In the genomic region with DNA sequence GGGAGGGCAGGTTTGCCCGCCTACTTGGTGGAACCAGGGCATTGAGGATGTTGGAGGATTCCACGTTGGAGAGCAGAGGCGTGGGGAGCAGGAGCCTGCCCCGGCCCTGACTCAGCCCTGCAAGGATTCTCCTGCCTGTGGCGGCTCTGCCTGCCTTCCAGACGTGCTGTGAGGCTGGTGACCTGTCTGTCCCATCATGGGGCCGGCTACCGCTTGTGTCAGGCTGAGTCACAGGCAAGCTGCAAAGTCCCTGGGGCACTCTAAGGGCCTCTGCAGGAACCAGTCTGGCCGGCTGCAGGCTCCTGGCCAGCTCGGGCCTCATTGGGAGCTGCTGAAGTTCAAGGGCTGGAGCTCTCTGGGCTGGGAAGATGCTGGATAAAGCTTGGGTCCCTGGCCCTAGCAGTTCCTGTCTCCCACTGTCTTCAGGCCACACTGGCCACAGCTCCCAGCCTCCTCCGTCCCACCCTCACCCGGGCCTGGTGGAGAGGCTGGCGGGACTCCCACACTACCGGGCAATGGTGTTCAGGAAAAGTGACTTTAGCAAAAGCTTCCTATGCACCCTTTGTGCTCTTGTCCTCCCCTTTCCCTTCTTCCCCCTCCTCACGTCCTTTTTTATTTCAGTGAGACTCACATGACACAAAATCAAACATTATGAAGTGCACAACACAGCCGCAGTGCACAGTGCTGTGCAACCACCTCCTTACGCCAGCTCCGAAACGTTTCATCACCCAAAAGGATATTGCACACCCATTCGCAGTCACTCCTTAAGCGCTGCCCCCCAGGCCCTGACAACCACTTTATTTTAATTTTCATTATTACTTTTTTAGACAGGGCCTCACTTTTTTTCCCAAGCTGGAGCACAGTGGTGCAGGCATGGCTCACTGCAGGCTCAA, we compare ENCODE assay signal across 13 cellular contexts. TPM values are rescaled to one million over a fixed set of nuclear protein-coding genes. Genes with fewer than 3 reads are reported as not detected.
A peak's percentile ranks its signal among the peaks of the same experiment; 100 is the strongest.
DNase-seq lines count a peak whose midpoint lies in the region; TF ChIP-seq lines count a peak whose summit lies in the region.
"Had no signal": no experiment of that assay in that cellular context is flagged by ENCODE, and none has a peak within 500 bp of the region (broad histone marks: within the 10 kb centered on the region; RNA-seq: fewer than 3 reads in every experiment).

No MANE protein-coding gene starts in this region.

- CTCF ChIA-PET in HEK293T (lab: Yijun Ruan, JAX) (no interaction called here), A673 (lab: Charles Lee) (no interaction called here)

- TF ChIP-seq CTCF in AG09309 (IDR thresholded peaks at IDR 0.05; ENCODE audit: control insufficient read depth, insufficient read depth, low read depth, low read length, missing control alignments) (no peak), VCaP (conservative IDR thresholded peaks at IDR 0.05) (no peak), A673 (conservative IDR thresholded peaks at IDR 0.05; ENCODE audit: low read depth, low read length) (no peak)

- no peaks in the 10 kb centered on the region for H3K36me3 ChIP-seq in A673 (ENCODE audit: insufficient read depth, low read length, poor library complexity, severe bottlenecking)

- H3K4me3 ChIP-seq in AG09309 (ENCODE audit: control insufficient read depth, low read depth, low read length) (no peak overlapping the region), A673 (ENCODE audit: low read depth, low read length, poor library complexity, severe bottlenecking) (no peak overlapping the region)

- POLR2A ChIA-PET in HEK293T (lab: Yijun Ruan, JAX) (no interaction called here), A673 (lab: Charles Lee; ENCODE audit: low non-redundant PET) (no interaction called here)

- peak overlapping the region; percentile 40 for H3K27ac ChIP-seq in VCaP
- H3K27ac ChIP-seq in A673 (ENCODE audit: low read depth, low read length, poor library complexity, severe bottlenecking), result no peak overlapping the region

- intact Hi-C loops in A673 (cut with micrococcal nuclease; ENCODE audit: unreplicated experiment), result no loop called here

- no peaks in the 10 kb centered on the region for H3K27me3 ChIP-seq in A673 (replicated peaks; ENCODE audit: insufficient read depth, low read depth, low read length, poor library complexity)

- BruUV-seq in A673 (replicated peaks; lab: Mats Ljungman, UMichigan), result no TSS peak

- DNase-seq in AG09309 (ENCODE audit: low read depth) (peak; percentile 32), HEK293T (ENCODE audit: extremely low spot score) (peak; percentile 12), iPS-NIHi11 (ENCODE audit: low spot score) (peak; percentile 33), hippocampal formation (lab: John Stamatoyannopoulos, UW) (no peak), NCI-H82 (lab: John Stamatoyannopoulos, UW) (no peak), A673 (ENCODE audit: low spot score) (no peak), HuH-7 (ENCODE audit: low spot score) (no peak)
- DNase-seq: activated naive CD8-positive, alpha-beta T cell treated with anti-CD3 and anti-CD28 coated beads, Interleukin-2, amount 10 ng/mL, durations not matched to agents 7 days and 5 days; CD8-positive, alpha-beta memory T cell; foreskin melanocyte; NCI-H2029; nephron progenitor cell had no signal

- H3K4me1 ChIP-seq in A673 (ENCODE audit: insufficient read depth, low read length, poor library complexity, severe bottlenecking), result no peaks in the 10 kb centered on the region

- H3K9me3 ChIP-seq in A673 (ENCODE audit: low read depth, low read length, poor library complexity, severe bottlenecking), result no peaks in the 10 kb centered on the region

TF ChIP-seq in HEK293T, 16 proteins besides CTCF, POLR2A, EP300 and RAD21:
- no peak for TF ChIP-seq HDGF (IDR thresholded peaks at IDR 0.05; ENCODE audit: borderline replicate concordance)
- no peak for TF ChIP-seq TARDBP (IDR thresholded peaks at IDR 0.05)
- no peak for TF ChIP-seq ELF4 (IDR thresholded peaks at IDR 0.05)
- no peak for TF ChIP-seq SP1 (IDR thresholded peaks at IDR 0.05)
- no peak for TF ChIP-seq FOXM1 (IDR thresholded peaks at IDR 0.05; ENCODE audit: borderline replicate concordance)
- no peak for TF ChIP-seq NFRKB (IDR thresholded peaks at IDR 0.05)
- TF ChIP-seq BHLHE40 (IDR thresholded peaks at IDR 0.05; ENCODE audit: borderline replicate concordance), result no peak
- TF ChIP-seq ARNT (IDR thresholded peaks at IDR 0.05), result no peak
- TF ChIP-seq FOXK2 (IDR thresholded peaks at IDR 0.05), result no peak
- TF ChIP-seq CTBP1 (IDR thresholded peaks at IDR 0.05; ENCODE audit: borderline replicate concordance), result no peak
- no peak for TF ChIP-seq FOXA1 (IDR thresholded peaks at IDR 0.05)
- no peak for TF ChIP-seq ZNF384 (IDR thresholded peaks at IDR 0.05)
- no peak for TF ChIP-seq L3MBTL2 (conservative IDR thresholded peaks at IDR 0.05)
- no peak for TF ChIP-seq LEF1 (IDR thresholded peaks at IDR 0.05; ENCODE audit: borderline replicate concordance)
- no peak for TF ChIP-seq PKNOX1 (IDR thresholded peaks at IDR 0.05)
- TF ChIP-seq SUZ12 (IDR thresholded peaks at IDR 0.05), result no peak

RNA-seq across cellular contexts. Expression of gene ULK1, which starts 22.0 kb away (rescaled TPM):
- total RNA-seq in A673 (2021), result 56.1 and 57.3 TPM in 2 replicates

RNA-seq across cellular contexts. Expression of gene MMP17, which starts 44.2 kb away (rescaled TPM):
- 12.6 and 14.9 TPM in 2 replicates for total RNA-seq in A673 (2021)

RNA-seq across cellular contexts. Expression of gene PUS1, which starts 56.7 kb away (rescaled TPM):
- 83.3 and 103 TPM in 2 replicates for total RNA-seq in A673 (2021)

Comparison
In these comparisons a context has a peak if more than half of its experiments do, and no peak if none do; other contexts are left out.
1. DNase-seq: peak in AG09309 (single experiment), HEK293T (single experiment) and iPS-NIHi11 (single experiment); none in hippocampal formation (0 of 2), NCI-H82 (single experiment), A673 (single experiment) and HuH-7 (single experiment).